8 cellular contexts compared by ENCODE assay signal in genomic region chr1:111738436-111739221, GRCh38. TPM values are rescaled to one million over a fixed set of nuclear protein-coding genes. Genes with fewer than 3 reads are reported as not detected.
DNase-seq lines count a peak whose midpoint lies in the region; ATAC-seq and TF ChIP-seq lines count a peak whose summit lies in the region.

No MANE protein-coding gene starts in this region.

- peak overlapping the region; percentile 54 for H3K4me3 ChIP-seq in kidney epithelial cell (ENCODE audit: low read depth, low read length)

- H3K27me3 ChIP-seq in kidney epithelial cell (ENCODE audit: control insufficient read depth, insufficient read depth, low read length), result peaks cover 9% of the 10 kb centered on the region

- H3K36me3 ChIP-seq in kidney epithelial cell (ENCODE audit: control insufficient read depth, insufficient read depth, low read length), result no peaks in the 10 kb centered on the region

- peak; percentile 39 for ATAC-seq in HG02588 (IDR thresholded peaks at IDR 0.05; ENCODE audit: unreplicated experiment)

- TF ChIP-seq CTCF in kidney epithelial cell (IDR thresholded peaks at IDR 0.05; ENCODE audit: insufficient read depth, low read length, poor library complexity, severe bottlenecking), result no peak

- DNase-seq in SKM-1 treated with dmso at 0.1 percent for 144 hours (lab: John Stamatoyannopoulos, UW; ENCODE audit: unreplicated experiment), result peak; percentile 57
- no peak for DNase-seq in SKM-1 (lab: John Stamatoyannopoulos, UW; ENCODE audit: unreplicated experiment)
- DNase-seq in NAMALWA (ENCODE audit: low spot score), result peak; percentile 76
- DNase-seq in T-helper 9 cell, result peak; percentile 38
- peak; percentile 65 for DNase-seq in cerebellar cortex (ENCODE audit: low spot score)
- no peak for DNase-seq in kidney epithelial cell (ENCODE audit: low read depth)
- DNase-seq in stimulated activated CD4-positive, alpha-beta T cell treated with anti-CD3 and anti-CD28 coated beads, Interleukin-15, amount 100 ng/mL, for 24 hours, result peak; percentile 57

RNA-seq across cellular contexts. Expression of gene INKA2, which starts 0.6 kb away (rescaled TPM):
- 1.2 and 3.0 TPM in 2 replicates for total RNA-seq in kidney epithelial cell

RNA-seq across cellular contexts. Expression of gene DDX20, which starts 17.1 kb away (rescaled TPM):
- 24.7 and 29.2 TPM in 2 replicates for total RNA-seq in kidney epithelial cell

Comparison
In these comparisons a context has a peak if more than half of its experiments do, and no peak if none do; other contexts are left out.
1. DNase-seq: peak in SKM-1 treated with dmso at 0.1 percent for 144 hours (single experiment), NAMALWA (single experiment), T-helper 9 cell (single experiment), cerebellar cortex (single experiment) and stimulated activated CD4-positive, alpha-beta T cell treated with anti-CD3 and anti-CD28 coated beads, Interleukin-15, amount 100 ng/mL, for 24 hours (single experiment); none in SKM-1 (single experiment) and kidney epithelial cell (single experiment).